7 cellular contexts compared by ENCODE assay signal in the genomic region with DNA sequence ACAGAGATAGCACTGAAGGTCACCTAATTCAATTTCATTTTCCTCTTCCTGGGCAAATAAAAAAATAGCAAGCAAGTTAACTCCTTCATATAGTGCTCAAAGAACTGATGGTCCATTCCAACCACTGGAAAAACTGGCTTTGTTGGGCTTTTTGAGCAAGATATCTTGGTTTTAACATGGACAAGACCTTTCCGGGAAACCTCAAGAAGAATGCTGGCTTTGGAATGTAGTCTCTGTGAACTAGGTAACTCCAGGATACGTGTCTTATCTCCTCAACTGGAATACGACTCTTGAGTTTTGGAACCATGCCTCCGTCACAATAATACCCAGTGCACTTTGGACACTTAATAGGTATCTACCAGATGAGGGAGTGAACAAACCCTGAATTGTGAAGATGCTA.
"Had no signal": no experiment of that assay in that cellular context is flagged by ENCODE, and none has a peak within 500 bp of the region (broad histone marks: within the 10 kb centered on the region; RNA-seq: fewer than 3 reads in every experiment).

No MANE protein-coding gene starts in this region.

- H3K36me3 Mint-ChIP-seq: IgD-negative memory B cell had no signal

- H3K4me2 ChIP-seq: KMS-11 had no signal

- DNase-seq: IMR-90, KBM-7, KG1 had no signal

- H3K27ac ChIP-seq: HL-60, KMS-11 had no signal

- H3K4me3 Mint-ChIP-seq: IgD-negative memory B cell had no signal

- H3K4me3 ChIP-seq: K562 had no signal

- H3K27ac Mint-ChIP-seq: IgD-negative memory B cell had no signal

- H3K4me1 Mint-ChIP-seq: IgD-negative memory B cell had no signal

- H3K9ac ChIP-seq: KMS-11 had no signal
